In genomic region chr17:16286009-16286946, GRCh38 we compare ENCODE assay signal across 8 cellular contexts.
A peak's percentile ranks its signal among the peaks of the same experiment; 100 is the strongest.
DNase-seq lines count a peak whose midpoint lies in the region; ATAC-seq and TF ChIP-seq lines count a peak whose summit lies in the region.

No MANE protein-coding gene starts in this region.

- no peaks in the 10 kb centered on the region for H3K27me3 ChIP-seq in layer of hippocampus (ENCODE audit: control insufficient read depth, insufficient read depth, low read length)

- H3K27me3 Mint-ChIP-seq in activated B cell treated with CpG ODN at 0.5 μM for 24 hours, result no peaks in the 10 kb centered on the region

- peaks cover 65% of the 10 kb centered on the region for H3K4me1 Mint-ChIP-seq in activated B cell treated with CpG ODN at 0.5 μM for 24 hours

- peak overlapping the region; percentile 82 for H3K4me3 Mint-ChIP-seq in activated B cell treated with CpG ODN at 0.5 μM for 24 hours

- H3K36me3 Mint-ChIP-seq in activated B cell treated with CpG ODN at 0.5 μM for 24 hours (ENCODE audit: low read depth), result peaks cover 9% of the 10 kb centered on the region

- no peak for TF ChIP-seq CTCF in activated B cell treated with CpG ODN at 0.5 μM for 24 hours (IDR thresholded peaks at IDR 0.05)

- peak; percentile 96 for DNase-seq in Daoy (ENCODE audit: low read depth)
- peak; percentile 66 for DNase-seq in HuH-7.5 (ENCODE audit: low spot score)
- peak; percentile 41 for DNase-seq in activated B cell treated with CpG ODN at 0.5 μM for 24 hours
- peak; percentile 41 for DNase-seq in cerebellar cortex (ENCODE audit: low spot score)
- peak; percentile 59 to 62 for DNase-seq in stimulated activated CD4-positive, alpha-beta T cell treated with anti-CD3 and anti-CD28 coated beads, Interleukin-2, amount 100 ng/mL, for 48 hours
- DNase-seq in NCI-H187 treated with DMSO at 0.1 percent for 48 hours (lab: John Stamatoyannopoulos, UW), result no peak

- peak overlapping the region; percentile 77 for H3K27ac ChIP-seq in layer of hippocampus (ENCODE audit: low read depth, low read length)

- POLR2A ChIA-PET in activated B cell treated with CpG ODN at 0.5 μM for 24 hours (lab: Charles Lee), result interaction anchor here (0.6 to 4.2 kb wide), 21 partner anchors 9 to 250 kb away, joined by 3 to 74 read pairs (median 3); partner anchors contain the start of genes CENPV, NCOR1, PIGL and TRPV2

- CTCF ChIA-PET in activated B cell treated with CpG ODN at 0.5 μM for 24 hours (lab: Charles Lee), result interaction anchor here (0.6 to 3.8 kb wide), 10 partner anchors 18 to 235 kb away, joined by 3 to 15 read pairs (median 4); partner anchors contain the start of genes CENPV, NCOR1, PIGL and TRPV2

- intact Hi-C loops in activated B cell treated with CpG ODN at 0.5 μM for 24 hours (cut with micrococcal nuclease), result loop anchor here (1.0 to 2.0 kb wide), 4 partner anchors 67 to 153 kb away; partner anchors contain the start of genes CENPV and NCOR1

- H3K9me3 Mint-ChIP-seq in activated B cell treated with CpG ODN at 0.5 μM for 24 hours, result no peaks in the 10 kb centered on the region

- ATAC-seq in GM21576 (IDR thresholded peaks at IDR 0.05; ENCODE audit: unreplicated experiment), result peak; percentile 76
- ATAC-seq in activated B cell treated with CpG ODN at 0.5 μM for 24 hours (ENCODE audit: low read depth), result peak; percentile 74

- peak overlapping the region; percentile 99 for H3K27ac Mint-ChIP-seq in activated B cell treated with CpG ODN at 0.5 μM for 24 hours
